1 cellular context compared by ENCODE assay signal in the genomic region with DNA sequence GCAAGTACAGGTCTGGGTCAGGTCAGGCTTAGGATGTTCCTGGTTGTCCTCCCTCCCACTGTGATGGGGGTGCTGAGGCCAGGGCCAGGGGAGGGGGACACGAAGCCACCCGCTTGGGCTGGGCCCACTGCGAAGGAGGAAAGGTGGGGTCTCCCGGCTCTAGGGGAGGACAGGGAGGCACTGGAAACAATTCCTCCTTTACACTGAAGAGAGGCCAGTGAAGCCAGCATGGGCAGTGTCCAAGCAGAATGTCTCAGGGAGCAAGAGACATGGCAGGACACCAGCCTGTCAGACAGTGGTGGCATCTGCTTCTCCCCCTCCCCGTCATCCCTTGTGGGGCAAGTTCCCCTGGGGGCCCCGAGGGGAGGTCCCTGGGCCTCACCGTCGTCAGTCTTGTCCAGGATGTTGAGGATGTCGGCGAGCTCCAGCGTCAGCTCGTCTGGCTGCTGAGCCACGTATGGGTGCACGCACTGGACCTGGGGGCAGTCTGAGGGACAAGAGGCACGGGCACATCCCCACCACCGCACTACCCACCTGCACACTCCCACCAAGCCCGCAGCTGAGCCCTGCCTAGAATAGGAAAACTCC.
TF ChIP-seq lines count a peak whose summit lies in the region.

No MANE protein-coding gene starts in this region.

TF ChIP-seq in HepG2, 621 proteins besides CTCF, POLR2A, EP300 and RAD21 (continued from another document):
- TF ChIP-seq NFKBIZ (CRISPR knock-in tag; IDR thresholded peaks at IDR 0.05) (no peak), NFATC3 (CRISPR knock-in tag; IDR thresholded peaks at IDR 0.05) (no peak), ZNF660 (CRISPR knock-in tag; IDR thresholded peaks at IDR 0.05; ENCODE audit: borderline replicate concordance, low read depth) (no peak), ZC3H4 (CRISPR knock-in tag; IDR thresholded peaks at IDR 0.05; ENCODE audit: borderline replicate concordance) (no peak), SRSF9 (IDR thresholded peaks at IDR 0.05; ENCODE audit: borderline replicate concordance, insufficient read depth, low read depth, low read length, poor library complexity, severe bottlenecking) (no peak), ZNF30 (CRISPR knock-in tag; IDR thresholded peaks at IDR 0.05) (no peak), POLR2G (IDR thresholded peaks at IDR 0.05; ENCODE audit: low read depth, low read length) (peak; percentile 15; the same call in 1 of the 2 replicates), MAX (IDR thresholded peaks at IDR 0.05) (no peak), ZNF607 (CRISPR knock-in tag; IDR thresholded peaks at IDR 0.05; ENCODE audit: borderline replicate concordance) (no peak), HNF4G (IDR thresholded peaks at IDR 0.05; ENCODE audit: borderline replicate concordance, low read depth, low read length) (no peak), HNF4G (CRISPR knock-in tag; IDR thresholded peaks at IDR 0.05; ENCODE audit: borderline replicate concordance, low read depth) (no peak)
